Comparison of ENCODE assay signal across 16 cellular contexts in genomic region chr13:27005556-27005955, GRCh38.
DNase-seq lines count a peak whose midpoint lies in the region; ATAC-seq and TF ChIP-seq lines count a peak whose summit lies in the region.
"Had no signal": no experiment of that assay in that cellular context is flagged by ENCODE, and none has a peak within 500 bp of the region (broad histone marks: within the 10 kb centered on the region; RNA-seq: fewer than 3 reads in every experiment).

No MANE protein-coding gene starts in this region.

- H3K4me1 ChIP-seq in BLaER1 (peaks cover 15% of the 10 kb centered on the region), muscle layer of colon (ENCODE audit: insufficient read depth, low read length) (peaks cover 11% of the 10 kb centered on the region)
- H3K4me1 ChIP-seq in effector memory CD4-positive, alpha-beta T cell (ENCODE audit: control insufficient read depth, insufficient read depth, low read length, poor library complexity, severe bottlenecking): no peaks in the 10 kb centered on the region
- H3K4me1 ChIP-seq: prostate gland had no signal

- H3K27me3 Mint-ChIP-seq in nephron progenitor cell (ENCODE audit: low read depth, poor library complexity): peaks cover 73% of the 10 kb centered on the region
- peaks cover 71% of the 10 kb centered on the region for H3K27me3 Mint-ChIP-seq in CD4-positive, alpha-beta T cell

- H3K9me3 ChIP-seq in BLaER1 (peaks cover 5% of the 10 kb centered on the region), muscle layer of colon (ENCODE audit: low read length) (no peaks in the 10 kb centered on the region)
- no peaks in the 10 kb centered on the region for H3K9me3 ChIP-seq in CD4-positive, alpha-beta T cell (ENCODE audit: control insufficient read depth, low read length)
- no peaks in the 10 kb centered on the region for H3K9me3 ChIP-seq in effector memory CD4-positive, alpha-beta T cell (ENCODE audit: control insufficient read depth, low read length)
- H3K9me3 ChIP-seq: adrenal gland, prostate gland had no signal

- H3K9me3 Mint-ChIP-seq in nephron progenitor cell: peaks cover 18% of the 10 kb centered on the region
- H3K9me3 Mint-ChIP-seq in CD4-positive, alpha-beta T cell: no peaks in the 10 kb centered on the region

- peaks cover 78% of the 10 kb centered on the region for H3K27me3 ChIP-seq in BLaER1
- H3K27me3 ChIP-seq in muscle layer of colon (ENCODE audit: control insufficient read depth in 1 of 2, insufficient read depth in 2 of 2, low read length in 2 of 2): peaks cover 0 to 6% of the 10 kb centered on the region in 2 donors
- peaks cover 29% of the 10 kb centered on the region for H3K27me3 ChIP-seq in CD4-positive, alpha-beta T cell (ENCODE audit: control insufficient read depth, insufficient read depth, low read length)
- H3K27me3 ChIP-seq in effector memory CD4-positive, alpha-beta T cell (replicated peaks; ENCODE audit: control insufficient read depth, insufficient read depth, low read length, poor library complexity, severe bottlenecking): peaks cover 5% of the 10 kb centered on the region

- peaks cover 20% of the 10 kb centered on the region for H4K20me1 ChIP-seq in BLaER1

- CTCF ChIA-PET in CD4-positive, alpha-beta T cell (lab: Charles Lee): no interaction called here

- H3K36me3 Mint-ChIP-seq in nephron progenitor cell (ENCODE audit: low read depth): no peaks in the 10 kb centered on the region
- H3K36me3 Mint-ChIP-seq in CD4-positive, alpha-beta T cell (ENCODE audit: low read depth): no peaks in the 10 kb centered on the region
- H3K36me3 Mint-ChIP-seq: IgD-negative memory B cell; stimulated activated memory B cell treated with anti-CD40 and anti-IgM and Interleukin-4, amounts not matched to agents 10 μg/mL and 1 μg/mL and 100 μg/mL, for 72 hours had no signal

- H3K4me3 Mint-ChIP-seq in nephron progenitor cell: no peak overlapping the region
- no peak overlapping the region for H3K4me3 Mint-ChIP-seq in CD4-positive, alpha-beta T cell
- H3K4me3 Mint-ChIP-seq: stimulated activated memory B cell treated with anti-CD40 and anti-IgM and Interleukin-4, amounts not matched to agents 10 μg/mL and 1 μg/mL and 100 μg/mL, for 72 hours had no signal

- H3K36me3 ChIP-seq in BLaER1 (no peaks in the 10 kb centered on the region), muscle layer of colon (ENCODE audit: insufficient read depth, low read length) (no peaks in the 10 kb centered on the region)
- H3K36me3 ChIP-seq in effector memory CD4-positive, alpha-beta T cell (ENCODE audit: control insufficient read depth, insufficient read depth, low read length): no peaks in the 10 kb centered on the region
- H3K36me3 ChIP-seq: adrenal gland, prostate gland had no signal

- H3K27ac ChIP-seq in BLaER1 (no peak overlapping the region), muscle layer of colon (ENCODE audit: low read depth, low read length) (peak overlapping the region; percentile 27)
- no peak overlapping the region for H3K27ac ChIP-seq in CD4-positive, alpha-beta T cell (ENCODE audit: low read depth, low read length)
- no peak overlapping the region for H3K27ac ChIP-seq in effector memory CD4-positive, alpha-beta T cell (ENCODE audit: insufficient read depth, low read length, poor library complexity, severe bottlenecking)
- H3K27ac ChIP-seq: adrenal gland, prostate gland had no signal

- peak overlapping the region; percentile 61 for H3K4me2 ChIP-seq in BLaER1

- no peak overlapping the region for H3K4me3 ChIP-seq in BLaER1
- no peak overlapping the region for H3K4me3 ChIP-seq in muscle layer of colon (ENCODE audit: low read depth in 1 of 2, low read length in 2 of 2)
- no peak overlapping the region for H3K4me3 ChIP-seq in effector memory CD4-positive, alpha-beta T cell (ENCODE audit: insufficient read depth, low read depth, low read length, poor library complexity, severe bottlenecking)
- H3K4me3 ChIP-seq: prostate gland had no signal

- TF ChIP-seq CTCF in nephron progenitor cell (IDR thresholded peaks at IDR 0.05): no peak
- no peak for TF ChIP-seq CTCF in CD4-positive, alpha-beta T cell (IDR thresholded peaks at IDR 0.05)

- intact Hi-C loops in CD4-positive, alpha-beta T cell (cut with DNase I, micrococcal nuclease): no loop called here

- no peak overlapping the region for H3K27ac Mint-ChIP-seq in nephron progenitor cell
- H3K27ac Mint-ChIP-seq in CD4-positive, alpha-beta T cell: no peak overlapping the region
- H3K27ac Mint-ChIP-seq: stimulated activated memory B cell treated with anti-CD40 and anti-IgM and Interleukin-4, amounts not matched to agents 10 μg/mL and 1 μg/mL and 100 μg/mL, for 72 hours had no signal

- peak; percentile 79 for DNase-seq in NCI-H1694 (lab: John Stamatoyannopoulos, UW)
- DNase-seq in dermis blood vessel endothelial cell: peak; percentile 25
- DNase-seq in RKO (ENCODE audit: low spot score): no peak
- DNase-seq in nephron progenitor cell: no peak
- DNase-seq in CD4-positive, alpha-beta T cell: no peak
- no peak for DNase-seq in effector memory CD4-positive, alpha-beta T cell
- DNase-seq: AML-193; NCI-H2029 treated with DMSO at 0.1 percent for 48 hours; RPMI8226; stimulated activated CD4-positive, alpha-beta T cell treated with anti-CD3 and anti-CD28 coated beads, Interleukin-2, amount 100 ng/mL, for 48 hours had no signal

- H3K9ac ChIP-seq in BLaER1: no peak overlapping the region
- no peak overlapping the region for H3K9ac ChIP-seq in muscle layer of colon (ENCODE audit: low read length)

- POLR2A ChIA-PET in CD4-positive, alpha-beta T cell (lab: Charles Lee): interaction anchor here (0.5 to 1.3 kb wide), 3 partner anchors 8 to 439 kb away, joined by 3 to 4 read pairs (median 3); no protein-coding TSS in a partner anchor

- ATAC-seq in CD4-positive, alpha-beta T cell (ENCODE audit: poor library complexity): no peak
- ATAC-seq: stimulated activated memory B cell treated with anti-CD40 and anti-IgM and Interleukin-4, amounts not matched to agents 10 μg/mL and 1 μg/mL and 100 μg/mL, for 72 hours had no signal

- peaks cover 30% of the 10 kb centered on the region for H3K4me1 Mint-ChIP-seq in nephron progenitor cell
- no peaks in the 10 kb centered on the region for H3K4me1 Mint-ChIP-seq in CD4-positive, alpha-beta T cell (ENCODE audit: low read depth)

Comparison
In these comparisons a context has a peak if more than half of its experiments do, and no peak if none do; other contexts are left out.
1. DNase-seq: peak in NCI-H1694 (single experiment) and dermis blood vessel endothelial cell (single experiment); none in RKO (single experiment), nephron progenitor cell (single experiment), CD4-positive, alpha-beta T cell (0 of 10) and effector memory CD4-positive, alpha-beta T cell (0 of 3).